Comparison of ENCODE assay signal across 22 cellular contexts in genomic region chr16:77302685-77303084, GRCh38.
DNase-seq lines count a peak whose midpoint lies in the region; ATAC-seq and TF ChIP-seq lines count a peak whose summit lies in the region.
"Had no signal": no experiment of that assay in that cellular context is flagged by ENCODE, and none has a peak within 500 bp of the region (broad histone marks: within the 10 kb centered on the region; RNA-seq: fewer than 3 reads in every experiment).

No MANE protein-coding gene starts in this region.

- CTCF ChIA-PET in Panc1 (lab: Charles Lee) = no interaction called here
- CTCF ChIA-PET in activated CD4-positive, alpha-beta memory T cell treated with anti-CD3 and anti-CD28 coated beads for 36 hours (lab: Charles Lee) = interaction anchor here (0.6 kb wide), 1 partner anchor 284 kb away, joined by 3 read pairs; no protein-coding TSS in a partner anchor

- TF ChIP-seq CTCF in Panc1 (IDR thresholded peaks at IDR 0.05) (no peak), mesothelial cell of epicardium (IDR thresholded peaks at IDR 0.05; ENCODE audit: unreplicated experiment) (no peak), spleen (IDR thresholded peaks at IDR 0.05 in 8 of 11, conservative IDR thresholded peaks at IDR 0.05 in 3 of 11) (no peak)

- no peak overlapping the region for H3K23ac ChIP-seq in trophoblast cell (ENCODE audit: low read length)

- no peak overlapping the region for H3K14ac ChIP-seq in trophoblast cell (ENCODE audit: low read length)

- H2AFZ ChIP-seq in trophoblast cell (ENCODE audit: insufficient read depth, low read length, poor library complexity) = no peak overlapping the region
- H2AFZ ChIP-seq: GM23338 had no signal

- BruUV-seq in Panc1 (replicated peaks; lab: Mats Ljungman, UMichigan) = no TSS peak

- peak overlapping the region; percentile 98 for H2BK12ac ChIP-seq in trophoblast cell (ENCODE audit: low read length)

- peak overlapping the region; percentile 85 for H3K4ac ChIP-seq in trophoblast cell (ENCODE audit: low read depth, low read length)

- peak overlapping the region; percentile 27 for H4K12ac ChIP-seq in trophoblast cell (ENCODE audit: low read depth, low read length)

- POLR2A ChIA-PET in Panc1 (lab: Charles Lee) = no interaction called here
- POLR2A ChIA-PET in activated CD4-positive, alpha-beta memory T cell treated with anti-CD3 and anti-CD28 coated beads for 36 hours (lab: Charles Lee) = no interaction called here

- no peaks in the 10 kb centered on the region for H3K9me3 Mint-ChIP-seq in mesothelial cell of epicardium
- H3K9me3 Mint-ChIP-seq in activated CD4-positive, alpha-beta memory T cell treated with anti-CD3 and anti-CD28 coated beads for 36 hours = no peaks in the 10 kb centered on the region
- H3K9me3 Mint-ChIP-seq: CD8-positive, alpha-beta T cell; GM23338 had no signal

- in situ Hi-C loops in Panc1 (cut with HindIII; ENCODE audit: low pct_unique_long_range_greater_than_20kb, low sequenced_read_pairs) = no loop called here

- H3K27ac Mint-ChIP-seq in mesothelial cell of epicardium = peak overlapping the region; percentile 1
- H3K27ac Mint-ChIP-seq in activated CD4-positive, alpha-beta memory T cell treated with anti-CD3 and anti-CD28 coated beads for 36 hours = no peak overlapping the region
- H3K27ac Mint-ChIP-seq: CD8-positive, alpha-beta T cell; GM23338; HFFc6 had no signal

- H2BK5ac ChIP-seq in trophoblast cell (ENCODE audit: low read depth, low read length, poor library complexity) = peak overlapping the region; percentile 82

- no peak for DNase-seq in Panc1 (ENCODE audit: low read depth, low spot score)
- no peak for DNase-seq in mesothelial cell of epicardium (ENCODE audit: low spot score in 2 of 2, unreplicated experiment in 2 of 2)
- DNase-seq in trophoblast cell = no peak
- DNase-seq in spleen = no peak
- no peak for DNase-seq in stimulated activated CD4-positive, alpha-beta T cell treated with anti-CD3 and anti-CD28 coated beads, Interleukin-12 subunit alpha, Interleukin-12 subunit beta, amount 100 ng/mL, for 4 hours
- DNase-seq in activated CD4-positive, alpha-beta memory T cell treated with anti-CD3 and anti-CD28 coated beads for 36 hours = no peak
- DNase-seq: AML-193; Calu3; CD8-positive, alpha-beta T cell; DMS79 treated with DMSO at 0.1 percent for 48 hours; EL; H7; HFFc6; IMR-90 had no signal

- peak overlapping the region; percentile 90 for H4K8ac ChIP-seq in trophoblast cell (ENCODE audit: low read depth, low read length)

- H3K9ac ChIP-seq in BLaER1 = no peak overlapping the region
- H3K9ac ChIP-seq in trophoblast cell (ENCODE audit: low read length) = no peak overlapping the region

- peak overlapping the region; percentile 93 for H4K91ac ChIP-seq in trophoblast cell (ENCODE audit: low read depth, low read length)

- H3K4me2 ChIP-seq in BLaER1 (peak overlapping the region; percentile 40; the same call in 1 of the 2 replicates), trophoblast cell (ENCODE audit: low read length) (no peak overlapping the region)
- H3K4me2 ChIP-seq: A549, GM23338 had no signal

- H3K27ac ChIP-seq in BLaER1 (no peak overlapping the region), Panc1 (ENCODE audit: low read length) (peak overlapping the region; percentile 98; the same call in 1 of the 2 replicates), trophoblast cell (ENCODE audit: low read depth, low read length) (peak overlapping the region; percentile 37), spleen (no peak overlapping the region)
- H3K27ac ChIP-seq: 22Rv1, HL-60 had no signal

- peaks cover 4% of the 10 kb centered on the region for H3K79me2 ChIP-seq in trophoblast cell (ENCODE audit: control insufficient read depth, insufficient read depth, low read length, poor library complexity)

- no peaks in the 10 kb centered on the region for H3K36me3 Mint-ChIP-seq in mesothelial cell of epicardium
- H3K36me3 Mint-ChIP-seq in activated CD4-positive, alpha-beta memory T cell treated with anti-CD3 and anti-CD28 coated beads for 36 hours = no peaks in the 10 kb centered on the region
- H3K36me3 Mint-ChIP-seq: CD8-positive, alpha-beta T cell had no signal

- peak overlapping the region; percentile 86 for H3K18ac ChIP-seq in trophoblast cell (ENCODE audit: low read length)

- no CpG with 5 or more reads among the region's 1 CpG for WGBS in trophoblast cell (ENCODE audit: extremely low coverage, insufficient coverage, insufficient read length)
- WGBS in spleen, 5 donors = 55 to 67% (median 60%) methylated on average over 1 of the region's 1 CpG

- H3K4me1 Mint-ChIP-seq in mesothelial cell of epicardium = peaks cover 55% of the 10 kb centered on the region
- peaks cover 9% of the 10 kb centered on the region for H3K4me1 Mint-ChIP-seq in activated CD4-positive, alpha-beta memory T cell treated with anti-CD3 and anti-CD28 coated beads for 36 hours (ENCODE audit: low read depth)

- no peaks in the 10 kb centered on the region for H3K27me3 Mint-ChIP-seq in mesothelial cell of epicardium (ENCODE audit: low read depth)
- H3K27me3 Mint-ChIP-seq in activated CD4-positive, alpha-beta memory T cell treated with anti-CD3 and anti-CD28 coated beads for 36 hours = peaks cover 15% of the 10 kb centered on the region

- no peak for TF ChIP-seq POLR2A in spleen (IDR thresholded peaks at IDR 0.05)

- no peaks in the 10 kb centered on the region for H4K20me1 ChIP-seq in BLaER1

- peak overlapping the region; percentile 97 for H2AK5ac ChIP-seq in trophoblast cell (ENCODE audit: low read length)

- intact Hi-C loops in Panc1 (cut with micrococcal nuclease; ENCODE audit: unreplicated experiment) = no loop called here
- intact Hi-C loops in spleen (cut with DNase I; ENCODE audit: low total_unique reads) = no loop called here
- intact Hi-C loops in activated CD4-positive, alpha-beta memory T cell treated with anti-CD3 and anti-CD28 coated beads for 36 hours (cut with micrococcal nuclease) = no loop called here

- ATAC-seq in Panc1 (no peak), HG03354 (IDR thresholded peaks at IDR 0.05; ENCODE audit: poor library complexity, severe bottlenecking, unreplicated experiment) (no peak)
- ATAC-seq: A549; CD8-positive, alpha-beta T cell; GM23338; HCT116; K562 had no signal

- H3K4me1 ChIP-seq in BLaER1 = peaks cover 63% of the 10 kb centered on the region
- peaks cover 22% of the 10 kb centered on the region for H3K4me1 ChIP-seq in Panc1 (ENCODE audit: control insufficient read depth, insufficient read depth, low read length)
- peaks cover 10 to 13% of the 10 kb centered on the region in 2 experiments for H3K4me1 ChIP-seq in trophoblast cell (ENCODE audit: control insufficient read depth in 1 of 2, insufficient read depth in 2 of 2, low read length in 2 of 2)
- peaks cover 0 to 3% (median 0%) of the 10 kb centered on the region in 6 donors for H3K4me1 ChIP-seq in spleen

- H3K9me3 ChIP-seq in BLaER1 (no peaks in the 10 kb centered on the region), Panc1 (ENCODE audit: control insufficient read depth, insufficient read depth, low read depth, low read length) (no peaks in the 10 kb centered on the region), trophoblast cell (ENCODE audit: insufficient read depth, low read depth, low read length) (no peaks in the 10 kb centered on the region), spleen (no peaks in the 10 kb centered on the region)
- H3K9me3 ChIP-seq: A549 had no signal

- H3K27me3 ChIP-seq in BLaER1 = no peaks in the 10 kb centered on the region
- no peaks in the 10 kb centered on the region for H3K27me3 ChIP-seq in Panc1 (ENCODE audit: control insufficient read depth, insufficient read depth, low read length)
- no peaks in the 10 kb centered on the region for H3K27me3 ChIP-seq in trophoblast cell (ENCODE audit: insufficient read depth, low read length)
- H3K27me3 ChIP-seq in spleen (replicated peaks in 1 of 7) = no peaks in the 10 kb centered on the region

- H3K79me1 ChIP-seq in trophoblast cell (ENCODE audit: low read length) = peaks cover 20% of the 10 kb centered on the region

- no peak overlapping the region for H3K4me3 Mint-ChIP-seq in mesothelial cell of epicardium
- no peak overlapping the region for H3K4me3 Mint-ChIP-seq in activated CD4-positive, alpha-beta memory T cell treated with anti-CD3 and anti-CD28 coated beads for 36 hours
- H3K4me3 Mint-ChIP-seq: CD8-positive, alpha-beta T cell; GM23338; HFFc6 had no signal

- H3K36me3 ChIP-seq in BLaER1 (no peaks in the 10 kb centered on the region), Panc1 (ENCODE audit: control insufficient read depth, insufficient read depth, low read length) (no peaks in the 10 kb centered on the region), trophoblast cell (ENCODE audit: control insufficient read depth in 1 of 2, insufficient read depth in 2 of 2, low read length in 2 of 2) (peaks cover 2 to 7% of the 10 kb centered on the region in 2 experiments), spleen (no peaks in the 10 kb centered on the region)

- H3K4me3 ChIP-seq in BLaER1 (no peak overlapping the region), Panc1 (ENCODE audit: low read depth in 2 of 2, low read length in 2 of 2) (no peak overlapping the region), trophoblast cell (ENCODE audit: low read depth, low read length) (no peak overlapping the region), spleen (no peak overlapping the region)
- H3K4me3 ChIP-seq: A549, GM23338, K562 had no signal

- H2BK120ac ChIP-seq in trophoblast cell (ENCODE audit: insufficient read depth, low read length, poor library complexity) = peak overlapping the region; percentile 89

Comparison
In these comparisons a context has a peak if more than half of its experiments do, and no peak if none do; other contexts are left out.
1. H3K27ac ChIP-seq: peak in Panc1 (single experiment) and trophoblast cell (single experiment); none in BLaER1 (single experiment) and spleen (0 of 8).